In genomic region chr12:13229504-13229903, GRCh38 we compare ENCODE assay signal across 2 cellular contexts.
TF ChIP-seq lines count a peak whose summit lies in the region.

No MANE protein-coding gene starts in this region.

TF ChIP-seq in A549, 52 proteins besides CTCF, POLR2A, EP300 and RAD21 (continued from another document):
- no peak for TF ChIP-seq REST (IDR thresholded peaks at IDR 0.05)
- TF ChIP-seq RARB (CRISPR knock-in tag; IDR thresholded peaks at IDR 0.05), result no peak
- no peak for TF ChIP-seq HES2 (IDR thresholded peaks at IDR 0.05)
- TF ChIP-seq CHD2 (IDR thresholded peaks at IDR 0.05; ENCODE audit: low read length, partially characterized antibody), result no peak
- TF ChIP-seq CBX2 (IDR thresholded peaks at IDR 0.05; ENCODE audit: borderline replicate concordance, low read depth), result no peak
- TF ChIP-seq HDAC2 (IDR thresholded peaks at IDR 0.05), result no peak
- no peak for TF ChIP-seq GATA3 (IDR thresholded peaks at IDR 0.05; ENCODE audit: borderline replicate concordance)
- no peak for TF ChIP-seq RFX5 (IDR thresholded peaks at IDR 0.05)
- no peak for TF ChIP-seq HOXB13 (CRISPR knock-in tag; IDR thresholded peaks at IDR 0.05; ENCODE audit: low read depth)
- no peak for TF ChIP-seq HEYL (CRISPR knock-in tag; IDR thresholded peaks at IDR 0.05)
- TF ChIP-seq TP53 (CRISPR knock-in tag; IDR thresholded peaks at IDR 0.05), result no peak
- TF ChIP-seq HOXB5 (CRISPR knock-in tag; IDR thresholded peaks at IDR 0.05), result no peak
- TF ChIP-seq MAFK (IDR thresholded peaks at IDR 0.05; ENCODE audit: partially characterized antibody), result no peak
- no peak for TF ChIP-seq ESRRA (IDR thresholded peaks at IDR 0.05; ENCODE audit: borderline replicate concordance, low read length)
- no peak for TF ChIP-seq FOXS1 (CRISPR knock-in tag; IDR thresholded peaks at IDR 0.05)
- TF ChIP-seq SREBF2 (IDR thresholded peaks at IDR 0.05), result no peak
- no peak for TF ChIP-seq HOXA7 (CRISPR knock-in tag; IDR thresholded peaks at IDR 0.05)
- no peak for TF ChIP-seq ELK1 (IDR thresholded peaks at IDR 0.05; ENCODE audit: low read depth, low read length)

TF ChIP-seq in WTC11, 78 proteins besides CTCF, POLR2A, EP300 and RAD21 (continued from another document):
- TF ChIP-seq ARID4B (CRISPR knock-in tag; IDR thresholded peaks at IDR 0.05; ENCODE audit: borderline replicate concordance) (no peak), ZSCAN18 (CRISPR knock-in tag; IDR thresholded peaks at IDR 0.05) (no peak), USF1 (CRISPR knock-in tag; IDR thresholded peaks at IDR 0.05) (no peak), NR1H2 (CRISPR knock-in tag; IDR thresholded peaks at IDR 0.05) (no peak), RELA (CRISPR knock-in tag; IDR thresholded peaks at IDR 0.05; ENCODE audit: borderline replicate concordance) (no peak), ZBTB21 (CRISPR knock-in tag; IDR thresholded peaks at IDR 0.05; ENCODE audit: borderline replicate concordance) (no peak), TEAD1 (CRISPR knock-in tag; IDR thresholded peaks at IDR 0.05) (no peak), E2F1 (CRISPR knock-in tag; IDR thresholded peaks at IDR 0.05) (no peak), GRHL2 (CRISPR knock-in tag; IDR thresholded peaks at IDR 0.05; ENCODE audit: insufficient replicate concordance, severe bottlenecking) (no peak), ERG (CRISPR knock-in tag; IDR thresholded peaks at IDR 0.05) (no peak), GTF2I (CRISPR knock-in tag; conservative IDR thresholded peaks at IDR 0.05) (no peak), EMX1 (CRISPR knock-in tag; IDR thresholded peaks at IDR 0.05) (no peak)
